ENCODE assay signal across 16 cellular contexts in the genomic region with DNA sequence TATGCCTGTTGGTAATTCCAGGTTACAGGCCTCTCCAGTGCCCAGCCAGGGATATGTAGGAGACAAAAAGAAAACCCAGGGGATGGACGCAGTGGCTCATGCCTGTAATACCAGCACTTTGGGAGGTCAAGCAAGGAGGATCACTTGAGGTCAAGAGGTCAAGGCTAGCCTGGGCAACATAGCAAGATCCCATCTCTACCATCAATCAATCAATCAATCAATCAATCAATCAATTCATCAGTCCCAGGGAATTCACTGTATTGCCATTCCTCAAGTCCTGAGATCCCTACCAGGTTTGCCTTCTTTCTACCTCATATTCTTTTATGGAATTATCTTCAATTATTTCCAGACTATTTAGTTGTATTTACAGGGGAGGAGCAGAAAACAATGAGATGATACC.
"Had no signal": no experiment of that assay in that cellular context is flagged by ENCODE, and none has a peak within 500 bp of the region (broad histone marks: within the 10 kb centered on the region; RNA-seq: fewer than 3 reads in every experiment).

No MANE protein-coding gene starts in this region.

- H2AFZ ChIP-seq: parathyroid adenoma had no signal

- H3K9me3 ChIP-seq: sigmoid colon, upper lobe of right lung had no signal

- H3K27ac Mint-ChIP-seq: activated B cell treated with CpG ODN at 0.5 μM for 24 hours; activated naive CD4-positive, alpha-beta T cell treated with anti-CD3 and anti-CD28 coated beads, Interleukin-2, amount 50 U/mL, for 24 hours; activated T-cell treated with anti-CD3 and anti-CD28 coated beads, Interleukin-2, amount 50 U/mL, for 72 hours had no signal

- H3K9me3 Mint-ChIP-seq: activated B cell treated with CpG ODN at 0.5 μM for 24 hours; activated naive CD4-positive, alpha-beta T cell treated with anti-CD3 and anti-CD28 coated beads, Interleukin-2, amount 50 U/mL, for 24 hours; activated T-cell treated with anti-CD3 and anti-CD28 coated beads, Interleukin-2, amount 50 U/mL, for 72 hours had no signal

- H3K79me2 ChIP-seq: parathyroid adenoma had no signal

- H3K9ac ChIP-seq: parathyroid adenoma had no signal

- DNase-seq: activated B cell treated with CpG ODN at 0.5 μM for 24 hours; activated CD4-positive, alpha-beta T cell treated with anti-CD3 and anti-CD28 coated beads for 48 hours; activated gamma-delta T cell; activated T-cell treated with anti-CD3 and anti-CD28 coated beads, Interleukin-2, amount 50 U/mL, for 72 hours; dermis blood vessel endothelial cell; effector memory CD4-positive, alpha-beta T cell; left cardiac atrium; mesendoderm; naive thymus-derived CD4-positive, alpha-beta T cell; sigmoid colon; stimulated activated CD4-positive, alpha-beta T cell treated with anti-CD3 and anti-CD28 coated beads, Interleukin-4, amount 100 ng/mL, for 24 hours; stimulated activated naive CD4-positive, alpha-beta T cell; SW 1271; upper lobe of right lung had no signal

- H3K27me3 Mint-ChIP-seq: activated B cell treated with CpG ODN at 0.5 μM for 24 hours; activated naive CD4-positive, alpha-beta T cell treated with anti-CD3 and anti-CD28 coated beads, Interleukin-2, amount 50 U/mL, for 24 hours; naive thymus-derived CD4-positive, alpha-beta T cell had no signal

- H3K27me3 ChIP-seq: sigmoid colon, upper lobe of right lung had no signal

- H3K27ac ChIP-seq: parathyroid adenoma, sigmoid colon, upper lobe of right lung had no signal

- H3K4me3 ChIP-seq: sigmoid colon, upper lobe of right lung had no signal

- H3K4me1 Mint-ChIP-seq: activated naive CD4-positive, alpha-beta T cell treated with anti-CD3 and anti-CD28 coated beads, Interleukin-2, amount 50 U/mL, for 24 hours had no signal

- ATAC-seq: activated T-cell treated with anti-CD3 and anti-CD28 coated beads, Interleukin-2, amount 50 U/mL, for 72 hours; left cardiac atrium; naive thymus-derived CD4-positive, alpha-beta T cell; upper lobe of right lung had no signal

- H3K4me3 Mint-ChIP-seq: activated B cell treated with CpG ODN at 0.5 μM for 24 hours; activated naive CD4-positive, alpha-beta T cell treated with anti-CD3 and anti-CD28 coated beads, Interleukin-2, amount 50 U/mL, for 24 hours; activated T-cell treated with anti-CD3 and anti-CD28 coated beads, Interleukin-2, amount 50 U/mL, for 72 hours; naive thymus-derived CD4-positive, alpha-beta T cell had no signal

- H3K4me1 ChIP-seq: parathyroid adenoma, upper lobe of right lung had no signal
